ENCODE assay signal across 1 cellular context in genomic region chr16:30334473-30334985, GRCh38.
A peak's percentile ranks its signal among the peaks of the same experiment; 100 is the strongest.
TF ChIP-seq lines count a peak whose summit lies in the region.
"Not testable (repeated sequence)": the region's sequence is repeated elsewhere in the genome, so short reads cannot be mapped to it uniquely, and the experiment has no call there.

No MANE protein-coding gene starts in this region.

TF ChIP-seq in K562, 482 proteins besides CTCF, POLR2A, EP300 and RAD21:
- TF ChIP-seq MNT (conservative IDR thresholded peaks at IDR 0.05), result peak; percentile 73 to 77
- 0 out of 2 replicates have a peak, but pooled peaks have one; percentile 34 for TF ChIP-seq EP400 (IDR thresholded peaks at IDR 0.05)
- peak in 1 of 2 experiments; percentile 79; a peak in 2 of 4 replicates for TF ChIP-seq HDAC1 (IDR thresholded peaks at IDR 0.05)
- peak; percentile 53 for TF ChIP-seq PRDM10 (IDR thresholded peaks at IDR 0.05; ENCODE audit: partially characterized antibody)
- peak; percentile 52 for TF ChIP-seq POLR2AphosphoS5 (IDR thresholded peaks at IDR 0.05; ENCODE audit: control insufficient read depth, insufficient read depth, low read depth, low read length)
- TF ChIP-seq NKRF (IDR thresholded peaks at IDR 0.05; ENCODE audit: borderline replicate concordance), result peak; percentile 77
- TF ChIP-seq UBTF (IDR thresholded peaks at IDR 0.05; ENCODE audit: borderline replicate concordance in 1 of 2, low read depth in 2 of 2, low read length in 2 of 2), result 0 out of 4 replicates have a peak, but pooled peaks of 1 of the 2 experiments have one; percentile 35
- not testable (repeated sequence) for TF ChIP-seq NR2C2 (CRISPR knock-in tag; IDR thresholded peaks at IDR 0.05)
- peak; percentile 27; the same call in 1 of the 2 replicates for TF ChIP-seq NR2C2 (tag; IDR thresholded peaks at IDR 0.05)
- 0 out of 4 replicates have a peak, but pooled peaks of 1 of the 2 experiments have one; percentile 28 for TF ChIP-seq SIN3A (IDR thresholded peaks at IDR 0.05; ENCODE audit: borderline replicate concordance in 2 of 2, control insufficient read depth in 1 of 2, low read depth in 2 of 2, low read length in 2 of 2)
